ENCODE assay signal across 22 cellular contexts in the genomic region with DNA sequence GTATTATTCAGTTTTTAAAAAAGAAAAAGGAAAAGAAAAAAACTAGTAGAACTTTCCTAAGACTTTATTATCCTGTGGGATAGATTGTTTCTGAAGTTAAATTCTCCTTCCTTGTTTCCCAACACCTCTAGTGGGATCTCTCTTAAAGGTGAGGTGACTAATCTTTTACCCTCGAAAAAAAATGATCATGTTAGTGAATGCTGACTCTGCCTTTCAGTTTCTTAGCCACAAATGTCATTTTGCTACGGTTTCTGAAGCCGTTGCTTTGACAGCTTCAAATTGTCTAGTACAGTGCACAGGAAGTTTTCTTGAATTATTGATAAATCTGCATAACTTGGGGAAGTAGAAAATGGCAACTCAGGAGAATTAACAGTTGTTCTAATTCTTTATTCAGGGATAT. TPM values are rescaled to one million over a fixed set of nuclear protein-coding genes. Genes with fewer than 3 reads are reported as not detected.
DNase-seq lines count a peak whose midpoint lies in the region; ATAC-seq and TF ChIP-seq lines count a peak whose summit lies in the region.
"Had no signal": no experiment of that assay in that cellular context is flagged by ENCODE, and none has a peak within 500 bp of the region (broad histone marks: within the 10 kb centered on the region; RNA-seq: fewer than 3 reads in every experiment).

No MANE protein-coding gene starts in this region.

- DNase-seq in stimulated activated naive CD8-positive, alpha-beta T cell treated with anti-CD3 and anti-CD28 coated beads, Interleukin-15, Interleukin-2, amounts not matched to agents 100 U/mL and 50 U/mL, for 24 hours: no peak
- no peak for DNase-seq in stimulated activated naive CD8-positive, alpha-beta T cell treated with anti-CD3 and anti-CD28 coated beads, Interleukin-15, amount 100 ng/mL, for 72 hours
- DNase-seq in RPMI8226: peak; percentile 29
- no peak for DNase-seq in stimulated activated effector memory CD8-positive, alpha-beta T cell treated with anti-CD3 and anti-CD28 coated beads, Interleukin-12 subunit alpha, Interleukin-12 subunit beta, amount 100 ng/mL, for 72 hours (ENCODE audit: low spot score in 2 of 2)
- DNase-seq in psoas muscle: no peak
- DNase-seq in activated effector memory CD4-positive, alpha-beta T cell treated with Interleukin-2 at 50 U/mL for 16 hours: no peak
- DNase-seq: activated effector memory CD4-positive, alpha-beta T cell treated with anti-CD3 and anti-CD28 coated beads, Interleukin-2, amount 50 U/mL, for 16 hours; immature natural killer cell; left ventricle myocardium superior; mucosa of descending colon; NCI-H1092; NCI-H2029; NCI-H345; trophoblast cell had no signal

- peak overlapping the region in 1 of 2 donors; percentile 54 for H3K4me3 Mint-ChIP-seq in stimulated activated naive CD8-positive, alpha-beta T cell treated with anti-CD3 and anti-CD28 coated beads, Interleukin-15, amount 100 ng/mL, for 72 hours
- H3K4me3 Mint-ChIP-seq in stimulated activated effector memory CD8-positive, alpha-beta T cell treated with anti-CD3 and anti-CD28 coated beads, Interleukin-12 subunit alpha, Interleukin-12 subunit beta, amount 100 ng/mL, for 72 hours: no peak overlapping the region
- H3K4me3 Mint-ChIP-seq: dendritic cell treated with granulocyte-macrophage colony-stimulating factor and Interleukin-4, amounts not matched to agents 40 ng/mL and 50 ng/mL, for 4 days; immature natural killer cell; stimulated activated naive CD8-positive, alpha-beta T cell treated with anti-CD3 and anti-CD28 coated beads, Interleukin-15, Interleukin-2, amounts not matched to agents 100 ng/mL and 50 ng/mL, for 24 hours; WTC11 had no signal

- no peak for TF ChIP-seq CTCF in psoas muscle (IDR thresholded peaks at IDR 0.05)

- 66 to 79% (median 74%) methylated on average over 3 of the region's 3 CpGs for WGBS in psoas muscle, 3 donors

- no peak overlapping the region for H3K27ac Mint-ChIP-seq in stimulated activated naive CD8-positive, alpha-beta T cell treated with anti-CD3 and anti-CD28 coated beads, Interleukin-15, amount 100 ng/mL, for 72 hours
- no peak overlapping the region for H3K27ac Mint-ChIP-seq in stimulated activated effector memory CD8-positive, alpha-beta T cell treated with anti-CD3 and anti-CD28 coated beads, Interleukin-12 subunit alpha, Interleukin-12 subunit beta, amount 100 ng/mL, for 72 hours
- H3K27ac Mint-ChIP-seq: dendritic cell treated with granulocyte-macrophage colony-stimulating factor and Interleukin-4, amounts not matched to agents 40 ng/mL and 50 ng/mL, for 4 days; immature natural killer cell; progenitor cell of endocrine pancreas; stimulated activated naive CD8-positive, alpha-beta T cell treated with anti-CD3 and anti-CD28 coated beads, Interleukin-15, Interleukin-2, amounts not matched to agents 100 ng/mL and 50 ng/mL, for 24 hours; WTC11 had no signal

- no peaks in the 10 kb centered on the region for H3K27me3 ChIP-seq in psoas muscle (ENCODE audit: insufficient read depth in 3 of 3, low read length in 2 of 3)

- no peaks in the 10 kb centered on the region for H3K4me1 ChIP-seq in psoas muscle

- no peaks in the 10 kb centered on the region for H3K27me3 Mint-ChIP-seq in stimulated activated naive CD8-positive, alpha-beta T cell treated with anti-CD3 and anti-CD28 coated beads, Interleukin-15, amount 100 ng/mL, for 72 hours
- H3K27me3 Mint-ChIP-seq: dendritic cell treated with granulocyte-macrophage colony-stimulating factor and Interleukin-4, amounts not matched to agents 40 ng/mL and 50 ng/mL, for 4 days; progenitor cell of endocrine pancreas; stimulated activated naive CD8-positive, alpha-beta T cell treated with anti-CD3 and anti-CD28 coated beads, Interleukin-15, Interleukin-2, amounts not matched to agents 100 ng/mL and 50 ng/mL, for 24 hours had no signal

- intact Hi-C loops in psoas muscle (cut with DNase I): no loop called here

- H3K4me1 Mint-ChIP-seq in stimulated activated naive CD8-positive, alpha-beta T cell treated with anti-CD3 and anti-CD28 coated beads, Interleukin-15, amount 100 ng/mL, for 72 hours: peaks cover 6% of the 10 kb centered on the region
- peaks cover 20% of the 10 kb centered on the region for H3K4me1 Mint-ChIP-seq in stimulated activated effector memory CD8-positive, alpha-beta T cell treated with anti-CD3 and anti-CD28 coated beads, Interleukin-12 subunit alpha, Interleukin-12 subunit beta, amount 100 ng/mL, for 72 hours
- H3K4me1 Mint-ChIP-seq: WTC11 had no signal

- H3K9me3 ChIP-seq in psoas muscle: no peaks in the 10 kb centered on the region
- H3K9me3 ChIP-seq: mucosa of descending colon had no signal

- no peaks in the 10 kb centered on the region for H3K36me3 ChIP-seq in psoas muscle (ENCODE audit: insufficient read depth in 1 of 2, low read depth in 1 of 2)

- H3K36me3 Mint-ChIP-seq in stimulated activated effector memory CD8-positive, alpha-beta T cell treated with anti-CD3 and anti-CD28 coated beads, Interleukin-12 subunit alpha, Interleukin-12 subunit beta, amount 100 ng/mL, for 72 hours: no peaks in the 10 kb centered on the region
- H3K36me3 Mint-ChIP-seq: immature natural killer cell, WTC11 had no signal

- H3K4me3 ChIP-seq in psoas muscle: no peak overlapping the region
- H3K4me3 ChIP-seq: mucosa of descending colon, skin epidermis had no signal

- H3K27ac ChIP-seq in psoas muscle: no peak overlapping the region
- H3K27ac ChIP-seq: C4-2B, skin epidermis had no signal

- H3K9me3 Mint-ChIP-seq in stimulated activated naive CD8-positive, alpha-beta T cell treated with anti-CD3 and anti-CD28 coated beads, Interleukin-15, amount 100 ng/mL, for 72 hours: peaks cover 11 to 14% of the 10 kb centered on the region in 2 donors
- peaks cover 6% of the 10 kb centered on the region for H3K9me3 Mint-ChIP-seq in stimulated activated effector memory CD8-positive, alpha-beta T cell treated with anti-CD3 and anti-CD28 coated beads, Interleukin-12 subunit alpha, Interleukin-12 subunit beta, amount 100 ng/mL, for 72 hours
- H3K9me3 Mint-ChIP-seq: immature natural killer cell had no signal

- ATAC-seq in stimulated activated naive CD8-positive, alpha-beta T cell treated with anti-CD3 and anti-CD28 coated beads, Interleukin-15, Interleukin-2, amounts not matched to agents 100 U/mL and 50 U/mL, for 24 hours: peak; percentile 65
- no peak for ATAC-seq in stimulated activated naive CD8-positive, alpha-beta T cell treated with anti-CD3 and anti-CD28 coated beads, Interleukin-15, amount 100 ng/mL, for 72 hours
- ATAC-seq in HG02885 (IDR thresholded peaks at IDR 0.05; ENCODE audit: poor library complexity, unreplicated experiment) (peak; percentile 66), psoas muscle (no peak), HG03025 (IDR thresholded peaks at IDR 0.05; ENCODE audit: low FRiP score, unreplicated experiment) (no peak)
- peak; percentile 71 for ATAC-seq in stimulated activated effector memory CD8-positive, alpha-beta T cell treated with anti-CD3 and anti-CD28 coated beads, Interleukin-12 subunit alpha, Interleukin-12 subunit beta, amount 100 ng/mL, for 72 hours
- ATAC-seq: left ventricle myocardium superior, mucosa of descending colon, WTC11 had no signal

RNA-seq across cellular contexts. Expression of a gene that starts 13.0 kb away (rescaled TPM):
- 10 to 100 TPM; 51.7 to 88.2 (median 74.1) TPM for total RNA-seq in psoas muscle
- 10 to 100 TPM; 10.1 to 70.5 (median 22.0) TPM for polyA plus RNA-seq in psoas muscle

Comparison
In these comparisons a context has a peak if more than half of its experiments do, and no peak if none do; other contexts are left out.
1. ATAC-seq: peak in stimulated activated naive CD8-positive, alpha-beta T cell treated with anti-CD3 and anti-CD28 coated beads, Interleukin-15, Interleukin-2, amounts not matched to agents 100 U/mL and 50 U/mL, for 24 hours (single experiment), HG02885 (single experiment) and stimulated activated effector memory CD8-positive, alpha-beta T cell treated with anti-CD3 and anti-CD28 coated beads, Interleukin-12 subunit alpha, Interleukin-12 subunit beta, amount 100 ng/mL, for 72 hours (single experiment); none in stimulated activated naive CD8-positive, alpha-beta T cell treated with anti-CD3 and anti-CD28 coated beads, Interleukin-15, amount 100 ng/mL, for 72 hours (single experiment), psoas muscle (0 of 4) and HG03025 (single experiment).